Comparison of ENCODE assay signal across 16 cellular contexts in the genomic region with DNA sequence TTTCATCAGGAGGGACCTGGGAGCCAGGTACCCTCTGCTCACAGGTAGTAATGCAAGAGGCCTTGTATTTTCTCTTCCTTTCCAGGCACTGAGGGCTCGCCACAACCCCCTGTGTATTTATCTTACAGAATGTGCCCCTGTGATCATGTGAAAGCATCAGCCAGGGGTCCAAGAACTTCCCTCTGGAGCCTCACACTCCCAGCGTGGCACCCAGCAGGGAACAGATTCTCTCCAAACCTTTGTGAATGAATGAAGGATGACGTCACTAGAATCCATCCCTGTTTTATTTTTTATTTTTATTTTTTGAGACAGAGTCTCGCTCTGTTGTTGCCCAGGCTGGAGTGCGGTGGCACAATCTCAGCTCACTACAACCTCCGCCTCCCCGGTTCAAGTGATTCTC.
DNase-seq lines count a peak whose midpoint lies in the region; ATAC-seq and TF ChIP-seq lines count a peak whose summit lies in the region.
"Had no signal": no experiment of that assay in that cellular context is flagged by ENCODE, and none has a peak within 500 bp of the region (broad histone marks: within the 10 kb centered on the region; RNA-seq: fewer than 3 reads in every experiment).

No MANE protein-coding gene starts in this region.

- no peak overlapping the region for H3K4me3 Mint-ChIP-seq in activated naive CD8-positive, alpha-beta T cell treated with anti-CD3 and anti-CD28 coated beads, Interleukin-2, amount 10 ng/mL, durations not matched to agents 7 days and 5 days
- H3K4me3 Mint-ChIP-seq in activated naive CD8-positive, alpha-beta T cell treated with anti-CD3 and anti-CD28 coated beads for 36 hours = no peak overlapping the region
- H3K4me3 Mint-ChIP-seq in type B pancreatic cell = no peak overlapping the region
- H3K4me3 Mint-ChIP-seq in effector memory CD8-positive, alpha-beta T cell = no peak overlapping the region
- H3K4me3 Mint-ChIP-seq: B cell; CD4-positive, alpha-beta memory T cell; HFFc6 had no signal

- no peaks in the 10 kb centered on the region for H3K9me3 Mint-ChIP-seq in activated naive CD8-positive, alpha-beta T cell treated with anti-CD3 and anti-CD28 coated beads, Interleukin-2, amount 10 ng/mL, durations not matched to agents 7 days and 5 days
- H3K9me3 Mint-ChIP-seq in activated naive CD8-positive, alpha-beta T cell treated with anti-CD3 and anti-CD28 coated beads for 36 hours = no peaks in the 10 kb centered on the region
- H3K9me3 Mint-ChIP-seq in type B pancreatic cell = no peaks in the 10 kb centered on the region
- H3K9me3 Mint-ChIP-seq in effector memory CD8-positive, alpha-beta T cell = no peaks in the 10 kb centered on the region
- H3K9me3 Mint-ChIP-seq: CD4-positive, alpha-beta memory T cell; HFFc6 had no signal

- no peaks in the 10 kb centered on the region for H3K36me3 ChIP-seq in lower lobe of right lung

- ATAC-seq in activated naive CD8-positive, alpha-beta T cell treated with anti-CD3 and anti-CD28 coated beads, Interleukin-2, amount 10 ng/mL, durations not matched to agents 7 days and 5 days (ENCODE audit: low read depth) = no peak
- ATAC-seq in lower lobe of right lung = no peak
- no peak for ATAC-seq in effector memory CD8-positive, alpha-beta T cell (replicated peaks)
- ATAC-seq: Right ventricle myocardium inferior had no signal

- no peak overlapping the region for H3K27ac Mint-ChIP-seq in activated naive CD8-positive, alpha-beta T cell treated with anti-CD3 and anti-CD28 coated beads, Interleukin-2, amount 10 ng/mL, durations not matched to agents 7 days and 5 days
- H3K27ac Mint-ChIP-seq in activated naive CD8-positive, alpha-beta T cell treated with anti-CD3 and anti-CD28 coated beads for 36 hours = no peak overlapping the region
- H3K27ac Mint-ChIP-seq in type B pancreatic cell = no peak overlapping the region
- H3K27ac Mint-ChIP-seq in effector memory CD8-positive, alpha-beta T cell = no peak overlapping the region
- H3K27ac Mint-ChIP-seq: B cell; CD4-positive, alpha-beta memory T cell; HFFc6 had no signal

- peaks cover 27% of the 10 kb centered on the region for H3K4me1 ChIP-seq in lower lobe of right lung

- H3K4me1 Mint-ChIP-seq in activated naive CD8-positive, alpha-beta T cell treated with anti-CD3 and anti-CD28 coated beads, Interleukin-2, amount 10 ng/mL, durations not matched to agents 7 days and 5 days = no peaks in the 10 kb centered on the region
- H3K4me1 Mint-ChIP-seq in activated naive CD8-positive, alpha-beta T cell treated with anti-CD3 and anti-CD28 coated beads for 36 hours = no peaks in the 10 kb centered on the region
- H3K4me1 Mint-ChIP-seq in type B pancreatic cell (ENCODE audit: unreplicated experiment) = peaks cover 31% of the 10 kb centered on the region
- peaks cover 0 to 2% of the 10 kb centered on the region in 2 donors for H3K4me1 Mint-ChIP-seq in effector memory CD8-positive, alpha-beta T cell (ENCODE audit: low read depth in 2 of 2)
- H3K4me1 Mint-ChIP-seq: B cell; CD4-positive, alpha-beta memory T cell had no signal

- peaks cover 6% of the 10 kb centered on the region for H3K27me3 Mint-ChIP-seq in activated naive CD8-positive, alpha-beta T cell treated with anti-CD3 and anti-CD28 coated beads, Interleukin-2, amount 10 ng/mL, durations not matched to agents 7 days and 5 days
- H3K27me3 Mint-ChIP-seq in activated naive CD8-positive, alpha-beta T cell treated with anti-CD3 and anti-CD28 coated beads for 36 hours = no peaks in the 10 kb centered on the region
- no peaks in the 10 kb centered on the region for H3K27me3 Mint-ChIP-seq in type B pancreatic cell
- no peaks in the 10 kb centered on the region for H3K27me3 Mint-ChIP-seq in effector memory CD8-positive, alpha-beta T cell
- H3K27me3 Mint-ChIP-seq: CD4-positive, alpha-beta memory T cell had no signal

- H3K27me3 ChIP-seq in lower lobe of right lung (ENCODE audit: low read depth) = no peaks in the 10 kb centered on the region

- CTCF ChIA-PET in RWPE1 (lab: Yijun Ruan, JAX) = no interaction called here

- H3K36me3 Mint-ChIP-seq in activated naive CD8-positive, alpha-beta T cell treated with anti-CD3 and anti-CD28 coated beads, Interleukin-2, amount 10 ng/mL, durations not matched to agents 7 days and 5 days = no peaks in the 10 kb centered on the region
- H3K36me3 Mint-ChIP-seq in activated naive CD8-positive, alpha-beta T cell treated with anti-CD3 and anti-CD28 coated beads for 36 hours = no peaks in the 10 kb centered on the region
- no peaks in the 10 kb centered on the region for H3K36me3 Mint-ChIP-seq in type B pancreatic cell
- no peaks in the 10 kb centered on the region for H3K36me3 Mint-ChIP-seq in effector memory CD8-positive, alpha-beta T cell (ENCODE audit: insufficient read depth)
- H3K36me3 Mint-ChIP-seq: CD4-positive, alpha-beta memory T cell had no signal

- DNase-seq in activated naive CD8-positive, alpha-beta T cell treated with anti-CD3 and anti-CD28 coated beads, Interleukin-2, amount 10 ng/mL, durations not matched to agents 7 days and 5 days = peak; percentile 7
- no peak for DNase-seq in activated naive CD8-positive, alpha-beta T cell treated with anti-CD3 and anti-CD28 coated beads for 36 hours
- DNase-seq in RWPE1 (ENCODE audit: low spot score) (no peak), lower lobe of right lung (peak; percentile 1), type B pancreatic cell (ENCODE audit: extremely low spot score, unreplicated experiment) (peak; percentile 34), NCI-H69 (lab: John Stamatoyannopoulos, UW) (no peak)
- no peak for DNase-seq in effector memory CD8-positive, alpha-beta T cell
- DNase-seq: CD4-positive, alpha-beta memory T cell; GOT3; HFFc6; NCI-H1436 treated with DMSO at 0.1 percent for 48 hours; NCI-H2227 treated with DMSO at 0.1 percent for 48 hours; NCI-H524 treated with DMSO at 0.1 percent for 48 hours; PC-9 had no signal

- POLR2A ChIA-PET in activated naive CD8-positive, alpha-beta T cell treated with anti-CD3 and anti-CD28 coated beads, Interleukin-2, amount 10 ng/mL, durations not matched to agents 7 days and 5 days (lab: Charles Lee) = no interaction called here
- POLR2A ChIA-PET in RWPE1 (lab: Yijun Ruan, JAX; ENCODE audit: low non-redundant PET) = interaction anchor here (0.6 kb wide), 1 partner anchor 9 kb away, joined by 3 read pairs; no protein-coding TSS in a partner anchor

- no peak overlapping the region for H3K4me3 ChIP-seq in lower lobe of right lung
- H3K4me3 ChIP-seq: PC-9 had no signal

- no peaks in the 10 kb centered on the region for H3K9me3 ChIP-seq in lower lobe of right lung

- H3K27ac ChIP-seq in RWPE1 (peak overlapping the region; percentile 1; the same call in 1 of the 2 replicates), lower lobe of right lung (no peak overlapping the region)
- H3K27ac ChIP-seq: PC-9 had no signal

- TF ChIP-seq CTCF in RWPE1 (conservative IDR thresholded peaks at IDR 0.05; ENCODE audit: low read depth) (no peak), lower lobe of right lung (IDR thresholded peaks at IDR 0.05) (no peak), type B pancreatic cell (conservative IDR thresholded peaks at IDR 0.05) (no peak)

- intact Hi-C loops in lower lobe of right lung (cut with DNase I) = no loop called here

Comparison
In these comparisons a context has a peak if more than half of its experiments do, and no peak if none do; other contexts are left out.
1. DNase-seq: peak in activated naive CD8-positive, alpha-beta T cell treated with anti-CD3 and anti-CD28 coated beads, Interleukin-2, amount 10 ng/mL, durations not matched to agents 7 days and 5 days (single experiment), lower lobe of right lung (single experiment) and type B pancreatic cell (single experiment); none in activated naive CD8-positive, alpha-beta T cell treated with anti-CD3 and anti-CD28 coated beads for 36 hours (single experiment), RWPE1 (single experiment), NCI-H69 (single experiment) and effector memory CD8-positive, alpha-beta T cell (0 of 3).